8 cellular contexts compared by ENCODE assay signal in genomic region chr1:32240140-32240951, GRCh38. TPM values are rescaled to one million over a fixed set of nuclear protein-coding genes. Genes with fewer than 3 reads are reported as not detected.
DNase-seq lines count a peak whose midpoint lies in the region; ATAC-seq, FAIRE-seq and TF ChIP-seq lines count a peak whose summit lies in the region.

No MANE protein-coding gene starts in this region.

- H3K27ac Mint-ChIP-seq in activated CD8-positive, alpha-beta T cell treated with anti-CD3 and anti-CD28 coated beads for 36 hours: peak overlapping the region; percentile 59
- peak overlapping the region; percentile 52 for H3K27ac Mint-ChIP-seq in endothelial cell (ENCODE audit: unreplicated experiment)

- H2AK5ac ChIP-seq in mesenchymal stem cell (ENCODE audit: low read length, severe bottlenecking): no peak overlapping the region

- ATAC-seq in activated CD8-positive, alpha-beta T cell treated with anti-CD3 and anti-CD28 coated beads for 36 hours: peak; percentile 65

- CTCF ChIA-PET in activated CD8-positive, alpha-beta T cell treated with anti-CD3 and anti-CD28 coated beads for 36 hours (lab: Charles Lee): interaction anchor here (0.9 to 4.3 kb wide), 14 partner anchors 9 to 161 kb away, joined by 3 to 56 read pairs (median 6); partner anchors contain the start of genes FAM167B, HDAC1, IQCC and LCK

- H3K4me1 ChIP-seq in BLaER1 treated with 17β-estradiol and CSF1 and Interleukin-3, amounts not matched to agents 10 nM and 100 nM: peaks cover 16 to 46% (median 37%) of the 10 kb centered on the region in 10 experiments
- H3K4me1 ChIP-seq in mesenchymal stem cell (ENCODE audit: control insufficient read depth, insufficient read depth, low read depth, low read length) (peaks cover 22% of the 10 kb centered on the region), subcutaneous abdominal adipose tissue (ENCODE audit: control insufficient read depth in 5 of 5, insufficient read depth in 5 of 5, low read length in 5 of 5) (peaks cover 0 to 33% (median 28%) of the 10 kb centered on the region in 5 donors)

- no peaks in the 10 kb centered on the region for H4K20me1 ChIP-seq in BLaER1 treated with 17β-estradiol and CSF1 and Interleukin-3, amounts not matched to agents 10 nM and 100 nM

- peak; percentile 33 for TF ChIP-seq CTCF in activated CD8-positive, alpha-beta T cell treated with anti-CD3 and anti-CD28 coated beads for 36 hours (IDR thresholded peaks at IDR 0.05)
- TF ChIP-seq CTCF in endothelial cell (IDR thresholded peaks at IDR 0.05; ENCODE audit: unreplicated experiment): no peak

- intact Hi-C loops in activated CD8-positive, alpha-beta T cell treated with anti-CD3 and anti-CD28 coated beads for 36 hours (cut with micrococcal nuclease): no loop called here

- peak overlapping the region in 8 of 11 experiments; percentile 22 to 70 (median 49); a peak in 13 of 22 replicates for H3K27ac ChIP-seq in BLaER1 treated with 17β-estradiol and CSF1 and Interleukin-3, amounts not matched to agents 10 nM and 100 nM
- H3K27ac ChIP-seq in mesenchymal stem cell (ENCODE audit: low read length, poor library complexity, severe bottlenecking) (no peak overlapping the region), subcutaneous abdominal adipose tissue (ENCODE audit: low read depth, low read length) (peak overlapping the region; percentile 57)

- H3K9me3 ChIP-seq in BLaER1 treated with 17β-estradiol and CSF1 and Interleukin-3, amounts not matched to agents 10 nM and 100 nM (replicated peaks in 1 of 11): no peaks in the 10 kb centered on the region
- H3K9me3 ChIP-seq in mesenchymal stem cell (ENCODE audit: control insufficient read depth, low read length) (no peaks in the 10 kb centered on the region), subcutaneous abdominal adipose tissue (ENCODE audit: control insufficient read depth in 5 of 5, low read length in 5 of 5) (no peaks in the 10 kb centered on the region)

- peak overlapping the region in 1 of 2 experiments; percentile 62 for H3K14ac ChIP-seq in mesenchymal stem cell (ENCODE audit: low read length in 2 of 2)

- H3K27me3 ChIP-seq in BLaER1 treated with 17β-estradiol and CSF1 and Interleukin-3, amounts not matched to agents 10 nM and 100 nM: no peaks in the 10 kb centered on the region; a peak in 1 of 22 replicates
- peaks cover 5% of the 10 kb centered on the region; the same call in 1 of the 2 replicates for H3K27me3 ChIP-seq in H7 (ENCODE audit: control insufficient read depth, insufficient read depth, low read length)
- no peaks in the 10 kb centered on the region for H3K27me3 ChIP-seq in mesenchymal stem cell (ENCODE audit: control insufficient read depth in 1 of 2, insufficient read depth in 1 of 2, low read length in 2 of 2)
- H3K27me3 ChIP-seq in subcutaneous abdominal adipose tissue (ENCODE audit: control insufficient read depth in 5 of 5, insufficient read depth in 4 of 5, low read length in 5 of 5): peaks cover 0 to 8% (median 0%) of the 10 kb centered on the region in 5 donors

- no peaks in the 10 kb centered on the region for H3K79me1 ChIP-seq in mesenchymal stem cell (replicated peaks; ENCODE audit: low read length, poor library complexity, severe bottlenecking)

- H3K27me3 Mint-ChIP-seq in activated CD8-positive, alpha-beta T cell treated with anti-CD3 and anti-CD28 coated beads for 36 hours: no peaks in the 10 kb centered on the region
- H3K27me3 Mint-ChIP-seq in endothelial cell (ENCODE audit: unreplicated experiment): peaks cover 4% of the 10 kb centered on the region

- peak overlapping the region; percentile 0 for H4K91ac ChIP-seq in mesenchymal stem cell (ENCODE audit: low read length)

- peak overlapping the region; percentile 41 for H4K8ac ChIP-seq in mesenchymal stem cell (ENCODE audit: low read length)

- H3K4me3 ChIP-seq in BLaER1 treated with 17β-estradiol and CSF1 and Interleukin-3, amounts not matched to agents 10 nM and 100 nM: peak overlapping the region; percentile 57 to 77 (median 64)
- H3K4me3 ChIP-seq in H7 (ENCODE audit: insufficient read depth, low read depth, low read length): peak overlapping the region; percentile 70
- peak overlapping the region; percentile 59 to 93 for H3K4me3 ChIP-seq in mesenchymal stem cell (ENCODE audit: insufficient read depth in 1 of 2, low read depth in 1 of 2, low read length in 2 of 2)
- peak overlapping the region; percentile 73 to 81 (median 76) for H3K4me3 ChIP-seq in subcutaneous abdominal adipose tissue (ENCODE audit: low read depth in 1 of 5, low read length in 5 of 5)

- peak overlapping the region; percentile 19 for H2BK120ac ChIP-seq in mesenchymal stem cell (ENCODE audit: low read depth, low read length)

- POLR2A ChIA-PET in activated CD8-positive, alpha-beta T cell treated with anti-CD3 and anti-CD28 coated beads for 36 hours (lab: Charles Lee): interaction anchor here (0.6 to 5.4 kb wide), 22 partner anchors 9 to 96 kb away, joined by 3 to 84 read pairs (median 4); partner anchors contain the start of genes HDAC1, IQCC, LCK and MARCKSL1

- peaks cover 2% of the 10 kb centered on the region for H3K36me3 Mint-ChIP-seq in activated CD8-positive, alpha-beta T cell treated with anti-CD3 and anti-CD28 coated beads for 36 hours (ENCODE audit: low read depth)
- H3K36me3 Mint-ChIP-seq in endothelial cell (ENCODE audit: low read depth, unreplicated experiment): no peaks in the 10 kb centered on the region

- H3K4me2 ChIP-seq in BLaER1 treated with 17β-estradiol and CSF1 and Interleukin-3, amounts not matched to agents 10 nM and 100 nM: peak overlapping the region; percentile 80 to 100 (median 99)
- H3K4me2 ChIP-seq in mesenchymal stem cell (ENCODE audit: low read length, poor library complexity, severe bottlenecking): peak overlapping the region; percentile 81

- 2% methylated on average over 61 of the region's 62 CpGs for WGBS in mesenchymal stem cell

- DNase-seq in H7 (peak; percentile 97), NCI-H2196 (lab: John Stamatoyannopoulos, UW; ENCODE audit: unreplicated experiment) (peak; percentile 92), endothelial cell (ENCODE audit: low spot score) (peak; percentile 45), mesenchymal stem cell (peak; percentile 68), H54 (ENCODE audit: insufficient read length, low spot score) (no peak)
- DNase-seq in activated CD8-positive, alpha-beta T cell treated with anti-CD3 and anti-CD28 coated beads for 36 hours: peak; percentile 67

- H3K9me3 Mint-ChIP-seq in activated CD8-positive, alpha-beta T cell treated with anti-CD3 and anti-CD28 coated beads for 36 hours: no peaks in the 10 kb centered on the region
- H3K9me3 Mint-ChIP-seq in endothelial cell (ENCODE audit: unreplicated experiment): no peaks in the 10 kb centered on the region

- peak overlapping the region; percentile 42 to 77 (median 64); a peak in 20 of 22 replicates for H3K9ac ChIP-seq in BLaER1 treated with 17β-estradiol and CSF1 and Interleukin-3, amounts not matched to agents 10 nM and 100 nM
- H3K9ac ChIP-seq in mesenchymal stem cell (ENCODE audit: low read length): peak overlapping the region; percentile 90
- H3K9ac ChIP-seq in subcutaneous abdominal adipose tissue (ENCODE audit: low read length in 5 of 5): peak overlapping the region; percentile 16 to 75 (median 63)

- H3K18ac ChIP-seq in mesenchymal stem cell (ENCODE audit: low read depth in 1 of 2, low read length in 2 of 2): peak overlapping the region; percentile 26 to 83

- no peak for FAIRE-seq in H54 (lab: Jason Lieb, UNC)

- H3K23ac ChIP-seq in mesenchymal stem cell (ENCODE audit: low read length in 2 of 2): peak overlapping the region in 1 of 2 experiments; percentile 96

- no peak overlapping the region for H2BK5ac ChIP-seq in mesenchymal stem cell (ENCODE audit: low read depth, low read length, poor library complexity, severe bottlenecking)

- H3K4me1 Mint-ChIP-seq in activated CD8-positive, alpha-beta T cell treated with anti-CD3 and anti-CD28 coated beads for 36 hours (ENCODE audit: low read depth): peaks cover 17% of the 10 kb centered on the region
- H3K4me1 Mint-ChIP-seq in endothelial cell (ENCODE audit: unreplicated experiment): peaks cover 8% of the 10 kb centered on the region

- peaks cover 0 to 8% (median 0%) of the 10 kb centered on the region in 11 experiments; a peak in 4 of 22 replicates for H3K36me3 ChIP-seq in BLaER1 treated with 17β-estradiol and CSF1 and Interleukin-3, amounts not matched to agents 10 nM and 100 nM
- peaks cover 1% of the 10 kb centered on the region; the same call in 1 of the 2 replicates for H3K36me3 ChIP-seq in H7 (replicated peaks; ENCODE audit: control insufficient read depth, insufficient read depth, low read length)
- H3K36me3 ChIP-seq in mesenchymal stem cell (ENCODE audit: control insufficient read depth in 1 of 2, insufficient read depth in 2 of 2, low read depth in 1 of 2, low read length in 2 of 2): peaks cover 3 to 6% of the 10 kb centered on the region in 2 experiments
- H3K36me3 ChIP-seq in subcutaneous abdominal adipose tissue (ENCODE audit: control insufficient read depth in 5 of 5, insufficient read depth in 5 of 5, low read length in 5 of 5): peaks cover 0 to 5% (median 0%) of the 10 kb centered on the region in 5 donors

- TF ChIP-seq POLR2A in H54 (IDR thresholded peaks at IDR 0.05; ENCODE audit: low read depth, low read length): no peak

- peak overlapping the region; percentile 80 for H3K4me3 Mint-ChIP-seq in activated CD8-positive, alpha-beta T cell treated with anti-CD3 and anti-CD28 coated beads for 36 hours
- peak overlapping the region; percentile 91 for H3K4me3 Mint-ChIP-seq in endothelial cell (ENCODE audit: unreplicated experiment)

- H2AFZ ChIP-seq in mesenchymal stem cell (ENCODE audit: low read depth, low read length): peak overlapping the region; percentile 66

- H2BK12ac ChIP-seq in mesenchymal stem cell (ENCODE audit: low read length in 2 of 2): peak overlapping the region in 1 of 2 experiments; percentile 71

- peak overlapping the region; percentile 60 for H2BK15ac ChIP-seq in mesenchymal stem cell (ENCODE audit: low read depth, poor library complexity, severe bottlenecking)

- H3K4ac ChIP-seq in mesenchymal stem cell (ENCODE audit: low read depth in 1 of 2, low read length in 2 of 2): peak overlapping the region; percentile 52 to 77

RNA-seq across cellular contexts. Expression of gene FAM167B, which starts 6.7 kb away (rescaled TPM):
- total RNA-seq in H7 (2014; rRNA removed; shearing (Covaris generic)): 3.1 and 4.1 TPM in 2 replicates
- under 1 TPM; 0.38 to 0.89 TPM for total RNA-seq in activated CD8-positive, alpha-beta T cell treated with anti-CD3 and anti-CD28 coated beads for 36 hours
- total RNA-seq in endothelial cell (ENCODE audit: unreplicated experiment): 1.4 TPM
- 0.52 TPM for polyA plus RNA-seq in mesenchymal stem cell (2013, experiment 1 of 2)
- polyA plus RNA-seq in mesenchymal stem cell (2013, experiment 2 of 2): 0.45 TPM

RNA-seq across cellular contexts. Expression of gene LCK, which starts 10.7 kb away (rescaled TPM):
- 70.5 and 75.8 TPM in 2 replicates for total RNA-seq in H7 (2014; rRNA removed; shearing (Covaris generic))
- 100 to 1,000 TPM; 289 to 292 TPM for total RNA-seq in activated CD8-positive, alpha-beta T cell treated with anti-CD3 and anti-CD28 coated beads for 36 hours
- 1.1 TPM for total RNA-seq in endothelial cell (ENCODE audit: unreplicated experiment)
- polyA plus RNA-seq in mesenchymal stem cell (2013, experiment 1 of 2): 0.14 TPM
- 0.04 TPM for polyA plus RNA-seq in mesenchymal stem cell (2013, experiment 2 of 2)

RNA-seq across cellular contexts. Expression of gene EIF3I, which starts 18.1 kb away (rescaled TPM):
- total RNA-seq in H7 (2014; rRNA removed; shearing (Covaris generic)): 458 and 547 TPM in 2 replicates
- total RNA-seq in activated CD8-positive, alpha-beta T cell treated with anti-CD3 and anti-CD28 coated beads for 36 hours: 100 to 1,000 TPM; 328 to 335 TPM
- 174 TPM for total RNA-seq in endothelial cell (ENCODE audit: unreplicated experiment)
- polyA plus RNA-seq in mesenchymal stem cell (2013, experiment 1 of 2): 162 TPM
- polyA plus RNA-seq in mesenchymal stem cell (2013, experiment 2 of 2): 160 TPM

RNA-seq across cellular contexts. Expression of gene TMEM234, which starts 18.2 kb away (rescaled TPM):
- total RNA-seq in H7 (2014; rRNA removed; shearing (Covaris generic)): 11.8 and 16.3 TPM in 2 replicates
- total RNA-seq in activated CD8-positive, alpha-beta T cell treated with anti-CD3 and anti-CD28 coated beads for 36 hours: 1 to 10 TPM; 6.9 to 7.7 TPM
- 23.2 TPM for total RNA-seq in endothelial cell (ENCODE audit: unreplicated experiment)
- polyA plus RNA-seq in mesenchymal stem cell (2013, experiment 1 of 2): 22.6 TPM
- 24.2 TPM for polyA plus RNA-seq in mesenchymal stem cell (2013, experiment 2 of 2)

RNA-seq across cellular contexts. Expression of gene DCDC2B, which starts 31.5 kb away (rescaled TPM):
- not detected in 2 replicates for total RNA-seq in H7 (2014; rRNA removed; shearing (Covaris generic))
- not detected for total RNA-seq in activated CD8-positive, alpha-beta T cell treated with anti-CD3 and anti-CD28 coated beads for 36 hours
- total RNA-seq in endothelial cell (ENCODE audit: unreplicated experiment): not detected
- polyA plus RNA-seq in mesenchymal stem cell (2013, experiment 1 of 2): not detected
- polyA plus RNA-seq in mesenchymal stem cell (2013, experiment 2 of 2): not detected

Comparison
In these comparisons a context has a peak if more than half of its experiments do, and no peak if none do; other contexts are left out.
1. RNA of gene LCK, which starts 10.7 kb away (total RNA-seq): 289 to 292 TPM in activated CD8-positive, alpha-beta T cell treated with anti-CD3 and anti-CD28 coated beads for 36 hours and 70.5 to 75.8 TPM in H7; 1.1 TPM in endothelial cell (single experiment); every median in the first group is over 10 times any median in the second.
2. Peak in every context shown above with its lines, with median percentiles within 50 percentile points of each other: H3K4me3 ChIP-seq and H3K9ac ChIP-seq.